In the genomic region with DNA sequence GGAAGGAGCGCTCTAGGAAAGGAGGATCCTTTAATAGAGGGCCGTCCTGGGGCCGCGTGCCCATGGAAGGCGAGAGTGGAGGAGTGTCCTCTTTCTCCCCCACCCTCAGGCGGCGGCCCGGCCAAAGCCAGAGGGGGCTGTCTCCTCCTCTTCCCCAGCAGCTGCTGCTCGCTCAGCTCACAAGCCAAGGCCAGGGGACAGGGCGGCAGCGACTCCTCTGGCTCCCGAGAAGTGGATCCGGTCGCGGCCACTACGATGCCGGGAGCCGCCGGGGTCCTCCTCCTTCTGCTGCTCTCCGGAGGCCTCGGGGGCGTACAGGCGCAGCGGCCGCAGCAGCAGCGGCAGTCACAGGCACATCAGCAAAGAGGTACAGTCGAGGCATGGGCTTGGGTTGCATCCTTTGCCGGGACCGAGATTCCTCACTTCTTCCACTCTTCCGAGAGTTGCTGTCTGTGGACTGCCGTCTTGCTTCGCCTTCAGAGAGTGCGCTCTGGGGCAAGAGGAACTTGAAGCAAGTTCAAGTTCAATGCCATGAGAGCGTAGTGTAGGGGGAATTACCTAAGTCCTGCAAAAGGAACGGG, we compare ENCODE assay signal across 1 cellular context.
TF ChIP-seq lines count a peak whose summit lies in the region.

A gene with protein sequence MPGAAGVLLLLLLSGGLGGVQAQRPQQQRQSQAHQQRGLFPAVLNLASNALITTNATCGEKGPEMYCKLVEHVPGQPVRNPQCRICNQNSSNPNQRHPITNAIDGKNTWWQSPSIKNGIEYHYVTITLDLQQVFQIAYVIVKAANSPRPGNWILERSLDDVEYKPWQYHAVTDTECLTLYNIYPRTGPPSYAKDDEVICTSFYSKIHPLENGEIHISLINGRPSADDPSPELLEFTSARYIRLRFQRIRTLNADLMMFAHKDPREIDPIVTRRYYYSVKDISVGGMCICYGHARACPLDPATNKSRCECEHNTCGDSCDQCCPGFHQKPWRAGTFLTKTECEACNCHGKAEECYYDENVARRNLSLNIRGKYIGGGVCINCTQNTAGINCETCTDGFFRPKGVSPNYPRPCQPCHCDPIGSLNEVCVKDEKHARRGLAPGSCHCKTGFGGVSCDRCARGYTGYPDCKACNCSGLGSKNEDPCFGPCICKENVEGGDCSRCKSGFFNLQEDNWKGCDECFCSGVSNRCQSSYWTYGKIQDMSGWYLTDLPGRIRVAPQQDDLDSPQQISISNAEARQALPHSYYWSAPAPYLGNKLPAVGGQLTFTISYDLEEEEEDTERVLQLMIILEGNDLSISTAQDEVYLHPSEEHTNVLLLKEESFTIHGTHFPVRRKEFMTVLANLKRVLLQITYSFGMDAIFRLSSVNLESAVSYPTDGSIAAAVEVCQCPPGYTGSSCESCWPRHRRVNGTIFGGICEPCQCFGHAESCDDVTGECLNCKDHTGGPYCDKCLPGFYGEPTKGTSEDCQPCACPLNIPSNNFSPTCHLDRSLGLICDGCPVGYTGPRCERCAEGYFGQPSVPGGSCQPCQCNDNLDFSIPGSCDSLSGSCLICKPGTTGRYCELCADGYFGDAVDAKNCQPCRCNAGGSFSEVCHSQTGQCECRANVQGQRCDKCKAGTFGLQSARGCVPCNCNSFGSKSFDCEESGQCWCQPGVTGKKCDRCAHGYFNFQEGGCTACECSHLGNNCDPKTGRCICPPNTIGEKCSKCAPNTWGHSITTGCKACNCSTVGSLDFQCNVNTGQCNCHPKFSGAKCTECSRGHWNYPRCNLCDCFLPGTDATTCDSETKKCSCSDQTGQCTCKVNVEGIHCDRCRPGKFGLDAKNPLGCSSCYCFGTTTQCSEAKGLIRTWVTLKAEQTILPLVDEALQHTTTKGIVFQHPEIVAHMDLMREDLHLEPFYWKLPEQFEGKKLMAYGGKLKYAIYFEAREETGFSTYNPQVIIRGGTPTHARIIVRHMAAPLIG (N-terminal part only) (plus strand): TSS at position 148 of the 581 bp plus-strand sequence. CDS start 108 bp downstream, at position 256.

TF ChIP-seq in WTC11, 78 proteins besides CTCF, POLR2A, EP300 and RAD21 (continued from another document and continues in another):
- TF ChIP-seq, protein P1, sequence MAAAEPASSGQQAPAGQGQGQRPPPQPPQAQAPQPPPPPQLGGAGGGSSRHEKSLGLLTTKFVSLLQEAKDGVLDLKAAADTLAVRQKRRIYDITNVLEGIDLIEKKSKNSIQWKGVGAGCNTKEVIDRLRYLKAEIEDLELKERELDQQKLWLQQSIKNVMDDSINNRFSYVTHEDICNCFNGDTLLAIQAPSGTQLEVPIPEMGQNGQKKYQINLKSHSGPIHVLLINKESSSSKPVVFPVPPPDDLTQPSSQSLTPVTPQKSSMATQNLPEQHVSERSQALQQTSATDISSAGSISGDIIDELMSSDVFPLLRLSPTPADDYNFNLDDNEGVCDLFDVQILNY (CRISPR knock-in tag; IDR thresholded peaks at IDR 0.05), result 0 out of 2 replicates have a peak, but pooled peaks have one; percentile 48
- TF ChIP-seq, protein P2, sequence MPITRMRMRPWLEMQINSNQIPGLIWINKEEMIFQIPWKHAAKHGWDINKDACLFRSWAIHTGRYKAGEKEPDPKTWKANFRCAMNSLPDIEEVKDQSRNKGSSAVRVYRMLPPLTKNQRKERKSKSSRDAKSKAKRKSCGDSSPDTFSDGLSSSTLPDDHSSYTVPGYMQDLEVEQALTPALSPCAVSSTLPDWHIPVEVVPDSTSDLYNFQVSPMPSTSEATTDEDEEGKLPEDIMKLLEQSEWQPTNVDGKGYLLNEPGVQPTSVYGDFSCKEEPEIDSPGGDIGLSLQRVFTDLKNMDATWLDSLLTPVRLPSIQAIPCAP (CRISPR knock-in tag; IDR thresholded peaks at IDR 0.05), result 0 out of 2 replicates have a peak, but pooled peaks have one; percentile 28
- peak; percentile 72; the same call in 1 of the 2 replicates for TF ChIP-seq ZNF138 (CRISPR knock-in tag; conservative IDR thresholded peaks at IDR 0.05)
- no peak for TF ChIP-seq ZNF396 (CRISPR knock-in tag; IDR thresholded peaks at IDR 0.05; ENCODE audit: borderline replicate concordance)
- TF ChIP-seq, protein P3, sequence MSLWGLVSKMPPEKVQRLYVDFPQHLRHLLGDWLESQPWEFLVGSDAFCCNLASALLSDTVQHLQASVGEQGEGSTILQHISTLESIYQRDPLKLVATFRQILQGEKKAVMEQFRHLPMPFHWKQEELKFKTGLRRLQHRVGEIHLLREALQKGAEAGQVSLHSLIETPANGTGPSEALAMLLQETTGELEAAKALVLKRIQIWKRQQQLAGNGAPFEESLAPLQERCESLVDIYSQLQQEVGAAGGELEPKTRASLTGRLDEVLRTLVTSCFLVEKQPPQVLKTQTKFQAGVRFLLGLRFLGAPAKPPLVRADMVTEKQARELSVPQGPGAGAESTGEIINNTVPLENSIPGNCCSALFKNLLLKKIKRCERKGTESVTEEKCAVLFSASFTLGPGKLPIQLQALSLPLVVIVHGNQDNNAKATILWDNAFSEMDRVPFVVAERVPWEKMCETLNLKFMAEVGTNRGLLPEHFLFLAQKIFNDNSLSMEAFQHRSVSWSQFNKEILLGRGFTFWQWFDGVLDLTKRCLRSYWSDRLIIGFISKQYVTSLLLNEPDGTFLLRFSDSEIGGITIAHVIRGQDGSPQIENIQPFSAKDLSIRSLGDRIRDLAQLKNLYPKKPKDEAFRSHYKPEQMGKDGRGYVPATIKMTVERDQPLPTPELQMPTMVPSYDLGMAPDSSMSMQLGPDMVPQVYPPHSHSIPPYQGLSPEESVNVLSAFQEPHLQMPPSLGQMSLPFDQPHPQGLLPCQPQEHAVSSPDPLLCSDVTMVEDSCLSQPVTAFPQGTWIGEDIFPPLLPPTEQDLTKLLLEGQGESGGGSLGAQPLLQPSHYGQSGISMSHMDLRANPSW (CRISPR knock-in tag; conservative IDR thresholded peaks at IDR 0.05; ENCODE audit: low read depth), result no peak
- peak; percentile 72; the same call in 1 of the 2 replicates for TF ChIP-seq FOXP1 (CRISPR knock-in tag; IDR thresholded peaks at IDR 0.05; ENCODE audit: borderline replicate concordance)
- no peak for TF ChIP-seq ATF1 (CRISPR knock-in tag; IDR thresholded peaks at IDR 0.05)
- TF ChIP-seq ESRRA (CRISPR knock-in tag; IDR thresholded peaks at IDR 0.05; ENCODE audit: borderline replicate concordance), result no peak
- TF ChIP-seq ZNF671 (CRISPR knock-in tag; IDR thresholded peaks at IDR 0.05), result no peak
- TF ChIP-seq ZNF219 (CRISPR knock-in tag; IDR thresholded peaks at IDR 0.05; ENCODE audit: borderline replicate concordance), result no peak
- TF ChIP-seq RORB (CRISPR knock-in tag; IDR thresholded peaks at IDR 0.05), result no peak
- TF ChIP-seq, protein P4, sequence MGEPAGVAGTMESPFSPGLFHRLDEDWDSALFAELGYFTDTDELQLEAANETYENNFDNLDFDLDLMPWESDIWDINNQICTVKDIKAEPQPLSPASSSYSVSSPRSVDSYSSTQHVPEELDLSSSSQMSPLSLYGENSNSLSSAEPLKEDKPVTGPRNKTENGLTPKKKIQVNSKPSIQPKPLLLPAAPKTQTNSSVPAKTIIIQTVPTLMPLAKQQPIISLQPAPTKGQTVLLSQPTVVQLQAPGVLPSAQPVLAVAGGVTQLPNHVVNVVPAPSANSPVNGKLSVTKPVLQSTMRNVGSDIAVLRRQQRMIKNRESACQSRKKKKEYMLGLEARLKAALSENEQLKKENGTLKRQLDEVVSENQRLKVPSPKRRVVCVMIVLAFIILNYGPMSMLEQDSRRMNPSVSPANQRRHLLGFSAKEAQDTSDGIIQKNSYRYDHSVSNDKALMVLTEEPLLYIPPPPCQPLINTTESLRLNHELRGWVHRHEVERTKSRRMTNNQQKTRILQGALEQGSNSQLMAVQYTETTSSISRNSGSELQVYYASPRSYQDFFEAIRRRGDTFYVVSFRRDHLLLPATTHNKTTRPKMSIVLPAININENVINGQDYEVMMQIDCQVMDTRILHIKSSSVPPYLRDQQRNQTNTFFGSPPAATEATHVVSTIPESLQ (CRISPR knock-in tag; IDR thresholded peaks at IDR 0.05), result no peak
- TF ChIP-seq ZNF317 (CRISPR knock-in tag; IDR thresholded peaks at IDR 0.05; ENCODE audit: borderline replicate concordance, low read depth), result no peak
- TF ChIP-seq, protein P5, sequence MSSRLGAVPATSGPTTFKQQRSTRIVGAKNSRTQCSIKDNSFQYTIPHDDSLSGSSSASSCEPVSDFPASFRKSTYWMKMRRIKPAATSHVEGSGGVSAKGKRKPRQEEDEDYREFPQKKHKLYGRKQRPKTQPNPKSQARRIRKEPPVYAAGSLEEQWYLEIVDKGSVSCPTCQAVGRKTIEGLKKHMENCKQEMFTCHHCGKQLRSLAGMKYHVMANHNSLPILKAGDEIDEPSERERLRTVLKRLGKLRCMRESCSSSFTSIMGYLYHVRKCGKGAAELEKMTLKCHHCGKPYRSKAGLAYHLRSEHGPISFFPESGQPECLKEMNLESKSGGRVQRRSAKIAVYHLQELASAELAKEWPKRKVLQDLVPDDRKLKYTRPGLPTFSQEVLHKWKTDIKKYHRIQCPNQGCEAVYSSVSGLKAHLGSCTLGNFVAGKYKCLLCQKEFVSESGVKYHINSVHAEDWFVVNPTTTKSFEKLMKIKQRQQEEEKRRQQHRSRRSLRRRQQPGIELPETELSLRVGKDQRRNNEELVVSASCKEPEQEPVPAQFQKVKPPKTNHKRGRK (CRISPR knock-in tag; IDR thresholded peaks at IDR 0.05; ENCODE audit: borderline replicate concordance), result no peak
- 0 out of 2 replicates have a peak, but pooled peaks have one; percentile 51 for TF ChIP-seq CBFB (CRISPR knock-in tag; IDR thresholded peaks at IDR 0.05; ENCODE audit: low read depth)
- TF ChIP-seq GRHL2 (CRISPR knock-in tag; IDR thresholded peaks at IDR 0.05; ENCODE audit: insufficient replicate concordance, severe bottlenecking), result no peak
- TF ChIP-seq, protein P6, sequence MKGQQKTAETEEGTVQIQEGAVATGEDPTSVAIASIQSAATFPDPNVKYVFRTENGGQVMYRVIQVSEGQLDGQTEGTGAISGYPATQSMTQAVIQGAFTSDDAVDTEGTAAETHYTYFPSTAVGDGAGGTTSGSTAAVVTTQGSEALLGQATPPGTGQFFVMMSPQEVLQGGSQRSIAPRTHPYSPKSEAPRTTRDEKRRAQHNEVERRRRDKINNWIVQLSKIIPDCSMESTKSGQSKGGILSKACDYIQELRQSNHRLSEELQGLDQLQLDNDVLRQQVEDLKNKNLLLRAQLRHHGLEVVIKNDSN (CRISPR knock-in tag; IDR thresholded peaks at IDR 0.05), result 0 out of 2 replicates have a peak, but pooled peaks have one; percentile 11
- no peak for TF ChIP-seq ELF4 (CRISPR knock-in tag; IDR thresholded peaks at IDR 0.05; ENCODE audit: low read depth)
- TF ChIP-seq, protein P7, sequence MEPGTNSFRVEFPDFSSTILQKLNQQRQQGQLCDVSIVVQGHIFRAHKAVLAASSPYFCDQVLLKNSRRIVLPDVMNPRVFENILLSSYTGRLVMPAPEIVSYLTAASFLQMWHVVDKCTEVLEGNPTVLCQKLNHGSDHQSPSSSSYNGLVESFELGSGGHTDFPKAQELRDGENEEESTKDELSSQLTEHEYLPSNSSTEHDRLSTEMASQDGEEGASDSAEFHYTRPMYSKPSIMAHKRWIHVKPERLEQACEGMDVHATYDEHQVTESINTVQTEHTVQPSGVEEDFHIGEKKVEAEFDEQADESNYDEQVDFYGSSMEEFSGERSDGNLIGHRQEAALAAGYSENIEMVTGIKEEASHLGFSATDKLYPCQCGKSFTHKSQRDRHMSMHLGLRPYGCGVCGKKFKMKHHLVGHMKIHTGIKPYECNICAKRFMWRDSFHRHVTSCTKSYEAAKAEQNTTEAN (CRISPR knock-in tag; IDR thresholded peaks at IDR 0.05), result 0 out of 2 replicates have a peak, but pooled peaks have one; percentile 33
- TF ChIP-seq, protein P8, sequence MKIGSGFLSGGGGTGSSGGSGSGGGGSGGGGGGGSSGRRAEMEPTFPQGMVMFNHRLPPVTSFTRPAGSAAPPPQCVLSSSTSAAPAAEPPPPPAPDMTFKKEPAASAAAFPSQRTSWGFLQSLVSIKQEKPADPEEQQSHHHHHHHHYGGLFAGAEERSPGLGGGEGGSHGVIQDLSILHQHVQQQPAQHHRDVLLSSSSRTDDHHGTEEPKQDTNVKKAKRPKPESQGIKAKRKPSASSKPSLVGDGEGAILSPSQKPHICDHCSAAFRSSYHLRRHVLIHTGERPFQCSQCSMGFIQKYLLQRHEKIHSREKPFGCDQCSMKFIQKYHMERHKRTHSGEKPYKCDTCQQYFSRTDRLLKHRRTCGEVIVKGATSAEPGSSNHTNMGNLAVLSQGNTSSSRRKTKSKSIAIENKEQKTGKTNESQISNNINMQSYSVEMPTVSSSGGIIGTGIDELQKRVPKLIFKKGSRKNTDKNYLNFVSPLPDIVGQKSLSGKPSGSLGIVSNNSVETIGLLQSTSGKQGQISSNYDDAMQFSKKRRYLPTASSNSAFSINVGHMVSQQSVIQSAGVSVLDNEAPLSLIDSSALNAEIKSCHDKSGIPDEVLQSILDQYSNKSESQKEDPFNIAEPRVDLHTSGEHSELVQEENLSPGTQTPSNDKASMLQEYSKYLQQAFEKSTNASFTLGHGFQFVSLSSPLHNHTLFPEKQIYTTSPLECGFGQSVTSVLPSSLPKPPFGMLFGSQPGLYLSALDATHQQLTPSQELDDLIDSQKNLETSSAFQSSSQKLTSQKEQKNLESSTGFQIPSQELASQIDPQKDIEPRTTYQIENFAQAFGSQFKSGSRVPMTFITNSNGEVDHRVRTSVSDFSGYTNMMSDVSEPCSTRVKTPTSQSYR (CRISPR knock-in tag; IDR thresholded peaks at IDR 0.05), result 0 out of 2 replicates have a peak, but pooled peaks have one; percentile 19
- TF ChIP-seq, protein P9, sequence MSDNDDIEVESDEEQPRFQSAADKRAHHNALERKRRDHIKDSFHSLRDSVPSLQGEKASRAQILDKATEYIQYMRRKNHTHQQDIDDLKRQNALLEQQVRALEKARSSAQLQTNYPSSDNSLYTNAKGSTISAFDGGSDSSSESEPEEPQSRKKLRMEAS (CRISPR knock-in tag; IDR thresholded peaks at IDR 0.05), result peak; percentile 86
- 0 out of 2 replicates have a peak, but pooled peaks have one; percentile 23 for TF ChIP-seq SP1 (CRISPR knock-in tag; conservative IDR thresholded peaks at IDR 0.05)
- TF ChIP-seq, protein P10, sequence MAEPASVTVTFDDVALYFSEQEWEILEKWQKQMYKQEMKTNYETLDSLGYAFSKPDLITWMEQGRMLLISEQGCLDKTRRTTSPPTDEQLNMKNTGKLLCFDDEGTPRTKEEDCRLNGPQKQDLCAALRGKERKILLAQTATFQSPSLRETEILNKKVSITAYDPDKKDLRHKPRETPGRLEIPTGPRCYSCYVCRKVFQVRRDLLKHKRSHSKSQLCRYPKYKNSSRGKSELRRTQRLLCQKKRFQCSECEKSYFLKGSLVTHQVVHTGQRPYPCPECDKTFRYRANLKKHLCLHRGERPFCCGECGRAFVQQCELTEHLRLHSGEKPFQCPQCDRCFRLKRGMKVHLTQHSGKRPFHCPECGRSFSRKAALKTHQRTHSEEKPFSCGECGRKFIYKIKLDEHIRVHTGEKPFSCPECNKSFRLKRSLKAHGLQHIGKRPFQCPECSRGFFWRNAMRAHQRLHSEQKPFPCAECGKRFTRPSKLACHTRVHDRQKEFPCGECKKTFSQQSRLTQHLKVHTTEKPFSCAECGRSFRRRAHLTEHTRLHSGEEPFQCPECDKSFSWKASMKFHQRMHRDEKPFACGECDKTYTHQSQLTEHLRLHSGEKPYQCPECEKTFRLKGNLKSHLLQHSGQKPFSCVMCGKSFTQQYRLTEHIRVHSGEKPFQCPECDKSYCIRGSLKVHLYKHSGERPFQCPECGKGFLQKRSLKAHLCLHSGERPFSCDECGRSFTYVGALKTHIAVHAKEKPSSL (CRISPR knock-in tag; conservative IDR thresholded peaks at IDR 0.05), result no peak
